In the genomic region with DNA sequence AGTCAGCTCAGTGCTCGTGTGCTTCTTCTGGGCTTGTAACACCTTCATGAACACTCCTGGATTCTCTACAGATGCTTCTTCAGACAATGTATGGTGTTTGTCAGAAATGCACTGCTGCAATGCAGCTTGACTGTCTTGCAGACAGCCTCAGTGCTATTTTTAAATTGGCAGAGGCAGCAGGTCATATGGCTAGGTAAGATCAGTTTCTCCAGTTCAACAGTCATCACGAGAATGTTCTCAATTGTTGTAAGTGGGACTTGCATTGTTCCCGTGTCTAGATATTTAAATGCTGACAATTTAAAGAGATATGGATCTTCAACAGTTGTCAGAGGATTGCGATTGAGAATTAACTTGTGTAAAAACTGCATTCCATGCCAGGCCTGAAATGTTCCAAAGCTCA, we compare ENCODE assay signal across 24 cellular contexts. TPM values are rescaled to one million over a fixed set of nuclear protein-coding genes. Genes with fewer than 3 reads are reported as not detected.
DNase-seq lines count a peak whose midpoint lies in the region; ATAC-seq and TF ChIP-seq lines count a peak whose summit lies in the region.
"Had no signal": no experiment of that assay in that cellular context is flagged by ENCODE, and none has a peak within 500 bp of the region (broad histone marks: within the 10 kb centered on the region; RNA-seq: fewer than 3 reads in every experiment).

No MANE protein-coding gene starts in this region.

- H4K20me1 ChIP-seq in Karpas-422 (ENCODE audit: insufficient read depth, low read depth, low read length): no peaks in the 10 kb centered on the region
- H4K20me1 ChIP-seq: BLaER1 had no signal

- peak overlapping the region; percentile 23 for H3K4me2 ChIP-seq in Karpas-422 (ENCODE audit: low read depth, low read length, poor library complexity, severe bottlenecking)
- no peak overlapping the region for H3K4me2 ChIP-seq in trophoblast cell (ENCODE audit: low read length)
- H3K4me2 ChIP-seq: BLaER1 had no signal

- H3K23ac ChIP-seq in trophoblast cell (ENCODE audit: low read length): no peak overlapping the region

- H4K12ac ChIP-seq in trophoblast cell (ENCODE audit: low read depth, low read length): no peak overlapping the region

- no peak overlapping the region for H4K8ac ChIP-seq in trophoblast cell (ENCODE audit: low read depth, low read length)

- no peak overlapping the region for H3K9ac ChIP-seq in Karpas-422 (ENCODE audit: low read length)
- H3K9ac ChIP-seq in trophoblast cell (ENCODE audit: low read length): peak overlapping the region; percentile 20
- H3K9ac ChIP-seq: BLaER1 had no signal

- no peak overlapping the region for H3K18ac ChIP-seq in trophoblast cell (ENCODE audit: low read length)

- H3K79me1 ChIP-seq in trophoblast cell (ENCODE audit: low read length): peaks cover 2% of the 10 kb centered on the region

- H3K4me3 ChIP-seq in left ventricle myocardium inferior: no peak overlapping the region
- no peak overlapping the region for H3K4me3 ChIP-seq in Karpas-422 (ENCODE audit: low read length)
- no peak overlapping the region for H3K4me3 ChIP-seq in trophoblast cell (ENCODE audit: low read depth, low read length)
- no peak overlapping the region for H3K4me3 ChIP-seq in gastrocnemius medialis
- H3K4me3 ChIP-seq: BLaER1, GM12878 had no signal

- peaks cover 22% of the 10 kb centered on the region for H3K4me1 ChIP-seq in left ventricle myocardium inferior
- H3K4me1 ChIP-seq in Karpas-422 (ENCODE audit: low read length): peaks cover 35% of the 10 kb centered on the region
- H3K4me1 ChIP-seq in trophoblast cell (ENCODE audit: control insufficient read depth in 1 of 2, insufficient read depth in 2 of 2, low read length in 2 of 2): peaks cover 2 to 6% of the 10 kb centered on the region in 2 experiments
- H3K4me1 ChIP-seq in gastrocnemius medialis: peaks cover 11 to 15% of the 10 kb centered on the region in 2 donors

- H2AK5ac ChIP-seq in trophoblast cell (ENCODE audit: low read length): no peak overlapping the region

- WGBS in trophoblast cell (ENCODE audit: extremely low coverage, insufficient coverage, insufficient read length): no CpG with 5 or more reads among the region's 4 CpGs

- H3K36me3 ChIP-seq in left ventricle myocardium inferior: no peaks in the 10 kb centered on the region
- no peaks in the 10 kb centered on the region for H3K36me3 ChIP-seq in Karpas-422 (ENCODE audit: insufficient read depth, low read length)
- H3K36me3 ChIP-seq in trophoblast cell (ENCODE audit: control insufficient read depth in 1 of 2, insufficient read depth in 2 of 2, low read length in 2 of 2): no peaks in the 10 kb centered on the region
- no peaks in the 10 kb centered on the region for H3K36me3 ChIP-seq in gastrocnemius medialis
- H3K36me3 ChIP-seq: BE2C, BLaER1 had no signal

- H2AFZ ChIP-seq in Karpas-422 (ENCODE audit: low read length) (no peak overlapping the region), trophoblast cell (ENCODE audit: insufficient read depth, low read length, poor library complexity) (no peak overlapping the region)

- H3K14ac ChIP-seq in trophoblast cell (ENCODE audit: low read length): no peak overlapping the region

- peak overlapping the region; percentile 53 for H3K27ac ChIP-seq in left ventricle myocardium inferior (replicated peaks)
- no peak overlapping the region for H3K27ac ChIP-seq in Karpas-422 (ENCODE audit: low read length)
- H3K27ac ChIP-seq in trophoblast cell (ENCODE audit: low read depth, low read length): no peak overlapping the region
- peak overlapping the region; percentile 24 to 63 (median 48) for H3K27ac ChIP-seq in gastrocnemius medialis
- H3K27ac ChIP-seq: BLaER1 had no signal

- no peaks in the 10 kb centered on the region for H3K27me3 ChIP-seq in left ventricle myocardium inferior (ENCODE audit: low read depth)
- no peaks in the 10 kb centered on the region for H3K27me3 ChIP-seq in Karpas-422 (ENCODE audit: low read length)
- H3K27me3 ChIP-seq in trophoblast cell (ENCODE audit: insufficient read depth, low read length): no peaks in the 10 kb centered on the region
- no peaks in the 10 kb centered on the region for H3K27me3 ChIP-seq in gastrocnemius medialis
- H3K27me3 ChIP-seq: BE2C had no signal

- DNase-seq in left ventricle myocardium inferior: no peak
- DNase-seq in left cardiac atrium: no peak
- DNase-seq in Karpas-422: no peak
- DNase-seq in trophoblast cell: peak in 1 of 2 donors; percentile 17
- DNase-seq in gastrocnemius medialis: peak in 1 of 2 donors; percentile 25
- DNase-seq: 8988T; ACHN; BE2C; C1 segment of cervical spinal cord; CD4-positive, alpha-beta memory T cell; CD4-positive, CD25-positive, alpha-beta regulatory T cell; CD8-positive, alpha-beta memory T cell; COR-L47; DMS 273 treated with DMSO at 0.1 percent for 48 hours; DMS153; DMS53; DMS79; DND-41; EL; GDM1 had no signal

- intact Hi-C loops in left ventricle myocardium inferior (cut with micrococcal nuclease): no loop called here
- intact Hi-C loops in left cardiac atrium (cut with DNase I): no loop called here
- intact Hi-C loops in gastrocnemius medialis (cut with DNase I; ENCODE audit: low total_unique reads): no loop called here

- H3K9me3 ChIP-seq in left ventricle myocardium inferior (replicated peaks) (no peaks in the 10 kb centered on the region), Karpas-422 (ENCODE audit: low read length) (no peaks in the 10 kb centered on the region), trophoblast cell (ENCODE audit: insufficient read depth, low read depth, low read length) (peaks cover 2% of the 10 kb centered on the region), gastrocnemius medialis (no peaks in the 10 kb centered on the region)
- H3K9me3 ChIP-seq: BE2C had no signal

- H2BK12ac ChIP-seq in trophoblast cell (ENCODE audit: low read length): no peak overlapping the region

- no peak for TF ChIP-seq POLR2A in gastrocnemius medialis (IDR thresholded peaks at IDR 0.05)

- no peak overlapping the region for H2BK5ac ChIP-seq in trophoblast cell (ENCODE audit: low read depth, low read length, poor library complexity)

- in situ Hi-C loops in gastrocnemius medialis (cut with MboI; ENCODE audit: low sequenced_read_pairs in 4 of 4): loop anchor here in 3 of 4 donors (10.0 to 25.0 kb wide), 4 partner anchors 93 to 386 kb away; a partner anchor contains a TSS

- no peaks in the 10 kb centered on the region for H3K9me2 ChIP-seq in Karpas-422 (replicated peaks; ENCODE audit: insufficient read depth, low read length)

- no peak for TF ChIP-seq CTCF in left ventricle myocardium inferior (IDR thresholded peaks at IDR 0.05; ENCODE audit: borderline replicate concordance)
- TF ChIP-seq CTCF in gastrocnemius medialis (IDR thresholded peaks at IDR 0.05 in 4 of 5, conservative IDR thresholded peaks at IDR 0.05 in 1 of 5): no peak

- H3K79me2 ChIP-seq in Karpas-422 (ENCODE audit: low read length) (peaks cover 6% of the 10 kb centered on the region; the same call in 1 of the 2 replicates), trophoblast cell (ENCODE audit: control insufficient read depth, insufficient read depth, low read length, poor library complexity) (no peaks in the 10 kb centered on the region)

- no peak overlapping the region for H2BK120ac ChIP-seq in trophoblast cell (ENCODE audit: insufficient read depth, low read length, poor library complexity)

- H3K4ac ChIP-seq in trophoblast cell (ENCODE audit: low read depth, low read length): no peak overlapping the region

- H4K91ac ChIP-seq in trophoblast cell (ENCODE audit: low read depth, low read length): no peak overlapping the region

- ATAC-seq in left cardiac atrium: no peak
- ATAC-seq in gastrocnemius medialis: peak; percentile 77 to 79
- ATAC-seq in HG03571 (IDR thresholded peaks at IDR 0.05; ENCODE audit: unreplicated experiment): no peak
- no peak for ATAC-seq in GM21619 (IDR thresholded peaks at IDR 0.05; ENCODE audit: unreplicated experiment)
- ATAC-seq: GM12878 had no signal

RNA-seq across cellular contexts. Expression of a gene that starts 7.6 kb away (rescaled TPM):
- total RNA-seq in left ventricle myocardium inferior (64.0 TPM), left cardiac atrium (10 to 100 TPM; 34.9 to 36.1 TPM), gastrocnemius medialis (10 to 100 TPM; 24.0 to 37.4 (median 34.3) TPM)
- 18.3 and 18.4 TPM in 2 replicates for total RNA-seq in Karpas-422 (2014; rRNA removed; shearing (Covaris generic); ENCODE audit: low replicate concordance)
- polyA plus RNA-seq in trophoblast cell (2013): 14.6 TPM in 2 replicates

Comparison
In these comparisons a context has a peak if more than half of its experiments do, and no peak if none do; other contexts are left out.
1. H3K27ac ChIP-seq: peak in left ventricle myocardium inferior (single experiment) and gastrocnemius medialis (4 of 4); none in Karpas-422 (single experiment) and trophoblast cell (single experiment).
2. ATAC-seq: peak in gastrocnemius medialis (2 of 2); none in left cardiac atrium (0 of 2), HG03571 (single experiment) and GM21619 (single experiment).